ENCODE assay signal across 1 cellular context in genomic region chr13:53405616-53406015, GRCh38.
TF ChIP-seq lines count a peak whose summit lies in the region.

No MANE protein-coding gene starts in this region.

TF ChIP-seq in GM23338, 12 proteins besides CTCF, POLR2A, EP300 and RAD21:
- TF ChIP-seq POLR2AphosphoS5 (IDR thresholded peaks at IDR 0.05; ENCODE audit: low read depth) (no peak), EZH2phosphoT487 (IDR thresholded peaks at IDR 0.05; ENCODE audit: unreplicated experiment) (no peak), JUNB (IDR thresholded peaks at IDR 0.05; ENCODE audit: unreplicated experiment) (no peak), ZNF331 (CRISPR knock-in tag; IDR thresholded peaks at IDR 0.05; ENCODE audit: low read depth) (no peak), CREB1 (CRISPR knock-in tag; IDR thresholded peaks at IDR 0.05; ENCODE audit: low read depth) (no peak), EZH2 (IDR thresholded peaks at IDR 0.05; ENCODE audit: low read depth, unreplicated experiment) (no peak), ZNF114 (CRISPR knock-in tag; IDR thresholded peaks at IDR 0.05) (no peak), STAT1 (IDR thresholded peaks at IDR 0.05; ENCODE audit: unreplicated experiment) (no peak)
- TF ChIP-seq, protein P1, sequence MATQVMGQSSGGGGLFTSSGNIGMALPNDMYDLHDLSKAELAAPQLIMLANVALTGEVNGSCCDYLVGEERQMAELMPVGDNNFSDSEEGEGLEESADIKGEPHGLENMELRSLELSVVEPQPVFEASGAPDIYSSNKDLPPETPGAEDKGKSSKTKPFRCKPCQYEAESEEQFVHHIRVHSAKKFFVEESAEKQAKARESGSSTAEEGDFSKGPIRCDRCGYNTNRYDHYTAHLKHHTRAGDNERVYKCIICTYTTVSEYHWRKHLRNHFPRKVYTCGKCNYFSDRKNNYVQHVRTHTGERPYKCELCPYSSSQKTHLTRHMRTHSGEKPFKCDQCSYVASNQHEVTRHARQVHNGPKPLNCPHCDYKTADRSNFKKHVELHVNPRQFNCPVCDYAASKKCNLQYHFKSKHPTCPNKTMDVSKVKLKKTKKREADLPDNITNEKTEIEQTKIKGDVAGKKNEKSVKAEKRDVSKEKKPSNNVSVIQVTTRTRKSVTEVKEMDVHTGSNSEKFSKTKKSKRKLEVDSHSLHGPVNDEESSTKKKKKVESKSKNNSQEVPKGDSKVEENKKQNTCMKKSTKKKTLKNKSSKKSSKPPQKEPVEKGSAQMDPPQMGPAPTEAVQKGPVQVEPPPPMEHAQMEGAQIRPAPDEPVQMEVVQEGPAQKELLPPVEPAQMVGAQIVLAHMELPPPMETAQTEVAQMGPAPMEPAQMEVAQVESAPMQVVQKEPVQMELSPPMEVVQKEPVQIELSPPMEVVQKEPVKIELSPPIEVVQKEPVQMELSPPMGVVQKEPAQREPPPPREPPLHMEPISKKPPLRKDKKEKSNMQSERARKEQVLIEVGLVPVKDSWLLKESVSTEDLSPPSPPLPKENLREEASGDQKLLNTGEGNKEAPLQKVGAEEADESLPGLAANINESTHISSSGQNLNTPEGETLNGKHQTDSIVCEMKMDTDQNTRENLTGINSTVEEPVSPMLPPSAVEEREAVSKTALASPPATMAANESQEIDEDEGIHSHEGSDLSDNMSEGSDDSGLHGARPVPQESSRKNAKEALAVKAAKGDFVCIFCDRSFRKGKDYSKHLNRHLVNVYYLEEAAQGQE (IDR thresholded peaks at IDR 0.05; ENCODE audit: unreplicated experiment), result no peak
